Comparison of ENCODE assay signal across 2 cellular contexts in genomic region chr20:39070484-39071231, GRCh38.
TF ChIP-seq lines count a peak whose summit lies in the region.

No MANE protein-coding gene starts in this region.

TF ChIP-seq in IMR-90, 13 proteins besides CTCF, POLR2A, EP300 and RAD21:
- TF ChIP-seq NFE2L2 (IDR thresholded peaks at IDR 0.05; ENCODE audit: low read depth, low read length), result no peak
- TF ChIP-seq USF2 (IDR thresholded peaks at IDR 0.05; ENCODE audit: low read depth, low read length), result no peak
- no peak for TF ChIP-seq FOS (IDR thresholded peaks at IDR 0.05; ENCODE audit: low read depth, low read length)
- TF ChIP-seq CEBPB (IDR thresholded peaks at IDR 0.05; ENCODE audit: low read depth, low read length), result no peak
- no peak for TF ChIP-seq BHLHE40 (IDR thresholded peaks at IDR 0.05; ENCODE audit: low read depth, low read length)
- TF ChIP-seq RCOR1 (IDR thresholded peaks at IDR 0.05; ENCODE audit: insufficient replicate concordance, low read length), result no peak
- TF ChIP-seq CHD1 (IDR thresholded peaks at IDR 0.05; ENCODE audit: low read depth, low read length), result no peak
- no peak for TF ChIP-seq MAZ (IDR thresholded peaks at IDR 0.05; ENCODE audit: borderline replicate concordance, low read depth, low read length)
- no peak for TF ChIP-seq RFX5 (IDR thresholded peaks at IDR 0.05; ENCODE audit: low read depth, low read length)
- no peak for TF ChIP-seq MAFK (IDR thresholded peaks at IDR 0.05; ENCODE audit: low read depth, low read length)
- TF ChIP-seq SMC3 (IDR thresholded peaks at IDR 0.05; ENCODE audit: low read depth, low read length), result no peak
- TF ChIP-seq ELK1 (IDR thresholded peaks at IDR 0.05; ENCODE audit: borderline replicate concordance, low read depth, low read length), result no peak
- TF ChIP-seq MXI1 (IDR thresholded peaks at IDR 0.05; ENCODE audit: borderline replicate concordance, low read depth, low read length), result no peak
TF ChIP-seq in IMR-90: peak in this region for 0.

TF ChIP-seq in K562, 482 proteins besides CTCF, POLR2A, EP300 and RAD21:
- no peak for TF ChIP-seq FOXJ2 (tag; IDR thresholded peaks at IDR 0.05)
- no peak for TF ChIP-seq BHLHE40 (IDR thresholded peaks at IDR 0.05; ENCODE audit: low read length)
- TF ChIP-seq ZBTB8A (IDR thresholded peaks at IDR 0.05; ENCODE audit: partially characterized antibody), result no peak
- no peak for TF ChIP-seq SMC3 (conservative IDR thresholded peaks at IDR 0.05; ENCODE audit: insufficient read depth, low read depth, low read length)
- TF ChIP-seq FOXP1 (CRISPR knock-in tag; IDR thresholded peaks at IDR 0.05), result no peak
- no peak for TF ChIP-seq E2F5 (CRISPR knock-in tag; IDR thresholded peaks at IDR 0.05)
- TF ChIP-seq KDM2B (CRISPR knock-in tag; IDR thresholded peaks at IDR 0.05), result no peak
- no peak for TF ChIP-seq ZBTB2 (IDR thresholded peaks at IDR 0.05)
- TF ChIP-seq HDAC6 (IDR thresholded peaks at IDR 0.05; ENCODE audit: low read depth, low read length), result no peak
- no peak for TF ChIP-seq ARID2 (IDR thresholded peaks at IDR 0.05)
- no peak for TF ChIP-seq GTF3C2 (IDR thresholded peaks at IDR 0.05; ENCODE audit: borderline replicate concordance, extremely low read depth, insufficient read length)
- TF ChIP-seq TGIF2 (CRISPR knock-in tag; IDR thresholded peaks at IDR 0.05), result no peak
- TF ChIP-seq ZNF398 (CRISPR knock-in tag; IDR thresholded peaks at IDR 0.05), result no peak
- TF ChIP-seq MCM5 (IDR thresholded peaks at IDR 0.05; ENCODE audit: low read depth), result no peak
- no peak for TF ChIP-seq ZNF57 (CRISPR knock-in tag; IDR thresholded peaks at IDR 0.05)
- no peak for TF ChIP-seq RNF2 (IDR thresholded peaks at IDR 0.05)
